In the genomic region with DNA sequence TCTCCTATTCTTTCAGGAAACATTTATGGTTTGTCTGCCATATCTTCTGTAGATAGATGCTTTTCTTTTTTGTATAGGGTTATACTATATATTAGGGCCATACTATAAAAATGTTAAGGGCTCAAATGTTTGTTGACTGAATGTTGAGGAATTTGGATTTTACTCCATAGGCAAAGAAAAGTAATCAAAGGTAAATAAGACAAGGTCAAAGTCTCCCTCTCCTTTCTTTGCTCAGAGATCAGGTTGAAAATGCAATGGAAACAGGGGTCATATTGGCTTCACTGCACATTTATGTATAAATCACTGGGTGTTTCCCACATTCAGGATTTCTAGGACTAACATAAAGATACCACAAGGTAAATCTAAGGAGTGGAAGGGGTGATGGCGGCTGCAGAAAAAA, we compare ENCODE assay signal across 23 cellular contexts.
"Had no signal": no experiment of that assay in that cellular context is flagged by ENCODE, and none has a peak within 500 bp of the region (broad histone marks: within the 10 kb centered on the region; RNA-seq: fewer than 3 reads in every experiment).

No MANE protein-coding gene starts in this region.

- DNase-seq: head of caudate nucleus; islet precursor cell; left lung; mesendoderm; naive thymus-derived CD4-positive, alpha-beta T cell; ovary; right lobe of liver; stimulated activated CD4-positive, alpha-beta T cell treated with anti-CD3 and anti-CD28 coated beads, Interleukin-4, amount 100 ng/mL, for 24 hours; stimulated activated naive CD4-positive, alpha-beta T cell; tibial artery; trophoblast cell; upper lobe of right lung had no signal

- H3K4me1 Mint-ChIP-seq: naive thymus-derived CD4-positive, alpha-beta T cell; stimulated activated effector memory CD8-positive, alpha-beta T cell treated with anti-CD3 and anti-CD28 coated beads, Interleukin-12 subunit alpha, Interleukin-12 subunit beta, amount 100 ng/mL, for 72 hours had no signal

- H3K4me2 ChIP-seq: smooth muscle cell had no signal

- H3K4me3 Mint-ChIP-seq: mesothelial cell of epicardium; naive thymus-derived CD4-positive, alpha-beta T cell; natural killer cell treated with Interleukin-12 subunit alpha and Interleukin-12 subunit beta and Interleukin-15 and Interleukin-18, amount 100 ng/mL, for 72 hours; stimulated activated effector memory CD8-positive, alpha-beta T cell treated with anti-CD3 and anti-CD28 coated beads, Interleukin-12 subunit alpha, Interleukin-12 subunit beta, amount 100 ng/mL, for 72 hours; stimulated activated naive CD8-positive, alpha-beta T cell treated with anti-CD3 and anti-CD28 coated beads, Interleukin-15, Interleukin-2, amounts not matched to agents 100 ng/mL and 50 ng/mL, for 24 hours had no signal

- H3K27ac ChIP-seq: left lung, ovary, right atrium auricular region, right lobe of liver, suprapubic skin, thoracic aorta, tibial artery, upper lobe of right lung had no signal

- H3K9me3 ChIP-seq: left lung, ovary, right atrium auricular region, right lobe of liver, suprapubic skin, thoracic aorta, tibial artery, upper lobe of right lung had no signal

- FAIRE-seq: urothelium cell line had no signal

- H3K36me3 ChIP-seq: left lung, ovary, right atrium auricular region, right lobe of liver, suprapubic skin, thoracic aorta, tibial artery, upper lobe of right lung had no signal

- H3K27ac Mint-ChIP-seq: mesothelial cell of epicardium; naive thymus-derived CD4-positive, alpha-beta T cell; natural killer cell treated with Interleukin-12 subunit alpha and Interleukin-12 subunit beta and Interleukin-15 and Interleukin-18, amount 100 ng/mL, for 72 hours; progenitor cell of endocrine pancreas; stimulated activated effector memory CD8-positive, alpha-beta T cell treated with anti-CD3 and anti-CD28 coated beads, Interleukin-12 subunit alpha, Interleukin-12 subunit beta, amount 100 ng/mL, for 72 hours; stimulated activated naive CD8-positive, alpha-beta T cell treated with anti-CD3 and anti-CD28 coated beads, Interleukin-15, Interleukin-2, amounts not matched to agents 100 ng/mL and 50 ng/mL, for 24 hours had no signal

- H3K36me3 Mint-ChIP-seq: mesothelial cell of epicardium; naive thymus-derived CD4-positive, alpha-beta T cell; natural killer cell treated with Interleukin-12 subunit alpha and Interleukin-12 subunit beta and Interleukin-15 and Interleukin-18, amount 100 ng/mL, for 72 hours; stimulated activated effector memory CD8-positive, alpha-beta T cell treated with anti-CD3 and anti-CD28 coated beads, Interleukin-12 subunit alpha, Interleukin-12 subunit beta, amount 100 ng/mL, for 72 hours had no signal

- H3K4me3 ChIP-seq: left lung, lung, ovary, right atrium auricular region, right lobe of liver, smooth muscle cell, suprapubic skin, thoracic aorta, tibial artery, upper lobe of right lung had no signal

- ATAC-seq: left lung; naive thymus-derived CD4-positive, alpha-beta T cell; natural killer cell treated with Interleukin-12 subunit alpha and Interleukin-12 subunit beta and Interleukin-15 and Interleukin-18, amount 100 ng/mL, for 72 hours; upper lobe of right lung had no signal

- H3K4me1 ChIP-seq: left lung, right atrium auricular region, suprapubic skin, upper lobe of right lung had no signal

- H3K27me3 Mint-ChIP-seq: natural killer cell treated with Interleukin-12 subunit alpha and Interleukin-12 subunit beta and Interleukin-15 and Interleukin-18, amount 100 ng/mL, for 72 hours; stimulated activated naive CD8-positive, alpha-beta T cell treated with anti-CD3 and anti-CD28 coated beads, Interleukin-15, Interleukin-2, amounts not matched to agents 100 ng/mL and 50 ng/mL, for 24 hours had no signal
